In genomic region chr12:32548691-32549412, GRCh38 we compare ENCODE assay signal across 12 cellular contexts.
DNase-seq lines count a peak whose midpoint lies in the region; TF ChIP-seq lines count a peak whose summit lies in the region.
"Had no signal": no experiment of that assay in that cellular context is flagged by ENCODE, and none has a peak within 500 bp of the region (broad histone marks: within the 10 kb centered on the region; RNA-seq: fewer than 3 reads in every experiment).

No MANE protein-coding gene starts in this region.

- TF ChIP-seq CTCF in AG09319 (IDR thresholded peaks at IDR 0.05; ENCODE audit: low read depth, low read length), result no peak
- TF ChIP-seq CTCF in progenitor cell of endocrine pancreas (IDR thresholded peaks at IDR 0.05; ENCODE audit: unreplicated experiment), result no peak
- TF ChIP-seq CTCF in PC-9 (conservative IDR thresholded peaks at IDR 0.05), result no peak

- H3K4me1 Mint-ChIP-seq in progenitor cell of endocrine pancreas (ENCODE audit: low read depth), result peaks cover 24% of the 10 kb centered on the region
- H3K4me1 Mint-ChIP-seq: CD4-positive, alpha-beta memory T cell had no signal

- H3K27ac ChIP-seq in PC-9, result no peak overlapping the region

- no peaks in the 10 kb centered on the region for H3K36me3 ChIP-seq in PC-9 (ENCODE audit: low read depth)

- CTCF ChIA-PET in PC-9 (lab: Charles Lee), result no interaction called here

- H3K9me2 ChIP-seq in PC-9 (ENCODE audit: insufficient read depth), result no peaks in the 10 kb centered on the region

- no peaks in the 10 kb centered on the region for H4K20me1 ChIP-seq in PC-9 (ENCODE audit: insufficient read depth)

- H3K4me1 ChIP-seq in PC-9 (replicated peaks; ENCODE audit: insufficient read depth), result no peaks in the 10 kb centered on the region

- H3K4me3 ChIP-seq in PC-9, result no peak overlapping the region

- POLR2A ChIA-PET in PC-9 (lab: Charles Lee; ENCODE audit: unreplicated experiment), result no interaction called here

- no peaks in the 10 kb centered on the region for H3K27me3 ChIP-seq in PC-9 (ENCODE audit: insufficient read depth, low read depth)

- no TSS peak for BruUV-seq in PC-9 (replicated peaks; lab: Mats Ljungman, UMichigan)

- no peaks in the 10 kb centered on the region for H3K9me3 ChIP-seq in PC-9 (ENCODE audit: insufficient read depth, low read depth)

- H3F3A ChIP-seq in PC-9 (ENCODE audit: insufficient read depth, low read depth), result no peaks in the 10 kb centered on the region

- 0 out of 2 replicates have a peak, but pooled peaks cover 4% of the 10 kb centered on the region for H3K79me2 ChIP-seq in PC-9 (ENCODE audit: low read depth)

- DNase-seq in AG09319 (ENCODE audit: extremely low read depth, low read depth) (peak; percentile 90), amniotic epithelial cell (ENCODE audit: low read depth) (peak; percentile 90), glomerular visceral epithelial cell (ENCODE audit: extremely low spot score) (peak; percentile 69), progenitor cell of endocrine pancreas (ENCODE audit: low spot score, unreplicated experiment) (no peak), PC-9 (no peak), islet precursor cell (no peak)
- no peak for DNase-seq in activated T-cell treated with anti-CD3 and anti-CD28 coated beads, Interleukin-2, amount 50 U/mL, for 48 hours
- DNase-seq in stimulated activated CD4-positive, alpha-beta T cell treated with anti-CD3 and anti-CD28 coated beads, Interleukin-4, amount 100 ng/mL, for 4 hours, result no peak
- DNase-seq: activated gamma-delta T cell; CD4-positive, alpha-beta memory T cell; NCI-H1417; T-cell had no signal

- H3K9me3 Mint-ChIP-seq in progenitor cell of endocrine pancreas (ENCODE audit: low read depth), result peaks cover 6% of the 10 kb centered on the region
- H3K9me3 Mint-ChIP-seq: CD4-positive, alpha-beta memory T cell; T-cell had no signal

- H3K36me3 Mint-ChIP-seq in progenitor cell of endocrine pancreas (ENCODE audit: insufficient read depth), result peaks cover 11% of the 10 kb centered on the region
- H3K36me3 Mint-ChIP-seq: CD4-positive, alpha-beta memory T cell; T-cell had no signal

- no peak overlapping the region for H3K4me3 Mint-ChIP-seq in progenitor cell of endocrine pancreas (ENCODE audit: low read depth)
- H3K4me3 Mint-ChIP-seq: CD4-positive, alpha-beta memory T cell; T-cell had no signal

- peak overlapping the region; percentile 4 for H3K27ac Mint-ChIP-seq in progenitor cell of endocrine pancreas
- H3K27ac Mint-ChIP-seq: T-cell had no signal

- no peak overlapping the region for H2AFZ ChIP-seq in PC-9

- no peak overlapping the region for H3K4me2 ChIP-seq in PC-9

- no peaks in the 10 kb centered on the region for H3K27me3 Mint-ChIP-seq in progenitor cell of endocrine pancreas
- H3K27me3 Mint-ChIP-seq: CD4-positive, alpha-beta memory T cell; T-cell had no signal

- intact Hi-C loops in PC-9 (cut with micrococcal nuclease; ENCODE audit: unreplicated experiment), result loop anchor here (5.0 kb wide), 1 partner anchor 152 kb away; the partner anchor contains the start of gene FGD4

Comparison
In these comparisons a context has a peak if more than half of its experiments do, and no peak if none do; other contexts are left out.
1. DNase-seq: peak in AG09319 (single experiment), amniotic epithelial cell (single experiment) and glomerular visceral epithelial cell (single experiment); none in progenitor cell of endocrine pancreas (single experiment), activated T-cell treated with anti-CD3 and anti-CD28 coated beads, Interleukin-2, amount 50 U/mL, for 48 hours (0 of 2), PC-9 (0 of 2), stimulated activated CD4-positive, alpha-beta T cell treated with anti-CD3 and anti-CD28 coated beads, Interleukin-4, amount 100 ng/mL, for 4 hours (0 of 2) and islet precursor cell (single experiment).